ENCODE assay signal across 23 cellular contexts in the genomic region with DNA sequence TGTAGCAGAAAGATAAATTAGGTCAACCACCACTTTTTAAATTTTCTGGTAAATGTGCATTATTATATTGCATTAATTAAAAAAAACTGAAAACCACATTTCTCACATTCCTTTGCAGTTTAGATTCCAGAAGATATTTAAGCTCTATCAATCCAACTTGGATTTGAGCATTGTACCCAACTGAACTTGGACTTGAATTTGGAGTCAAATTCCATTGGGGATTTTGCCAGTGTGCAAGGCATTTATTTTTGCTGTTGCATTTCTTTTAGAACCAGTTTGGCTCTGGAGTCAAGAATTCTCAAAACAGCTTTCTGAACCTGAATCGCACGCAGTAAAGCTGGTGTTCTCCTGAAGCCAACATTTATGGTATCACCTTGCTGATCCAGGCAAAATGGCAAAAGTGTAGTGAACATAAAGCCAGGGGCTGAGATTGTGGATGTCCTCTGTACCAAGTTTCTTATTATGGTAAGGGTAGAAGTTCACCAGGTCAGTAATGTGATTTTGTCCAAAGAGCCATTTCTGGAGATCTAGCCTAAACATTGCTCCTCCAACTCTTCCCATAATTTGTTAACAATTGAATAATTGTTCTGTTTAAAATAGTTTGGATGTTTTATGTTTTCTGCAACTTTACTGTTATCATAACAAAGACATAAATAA.
DNase-seq lines count a peak whose midpoint lies in the region; ATAC-seq and TF ChIP-seq lines count a peak whose summit lies in the region.
"Had no signal": no experiment of that assay in that cellular context is flagged by ENCODE, and none has a peak within 500 bp of the region (broad histone marks: within the 10 kb centered on the region; RNA-seq: fewer than 3 reads in every experiment).

No MANE protein-coding gene starts in this region.

- H3K4me1 Mint-ChIP-seq in H9: peaks cover 6% of the 10 kb centered on the region in 2 experiments
- H3K4me1 Mint-ChIP-seq: CD14-positive monocyte; CD4-positive, alpha-beta memory T cell; CD4-positive, CD25-positive, alpha-beta regulatory T cell; CD8-positive, alpha-beta memory T cell had no signal

- H2BK5ac ChIP-seq in H9 (ENCODE audit: insufficient read length, low read length): no peak overlapping the region

- H3K4me3 Mint-ChIP-seq in H9: no peak overlapping the region
- H3K4me3 Mint-ChIP-seq: CD14-positive monocyte; CD4-positive, alpha-beta memory T cell; CD4-positive, CD25-positive, alpha-beta regulatory T cell; CD8-positive, alpha-beta memory T cell had no signal

- H3K4ac ChIP-seq in H9 (ENCODE audit: low read depth, low read length): no peak overlapping the region

- H3K4me3 ChIP-seq in retinal pigment epithelial cell (ENCODE audit: low read length) (no peak overlapping the region), right atrium auricular region (no peak overlapping the region)
- H3K4me3 ChIP-seq: BLaER1, GM12878 had no signal

- no peaks in the 10 kb centered on the region for H4K20me1 ChIP-seq in H9 (ENCODE audit: control insufficient read depth, insufficient read depth, insufficient read length)
- H4K20me1 ChIP-seq: BLaER1 had no signal

- H3K27ac ChIP-seq in H9 (ENCODE audit: insufficient read length, low read depth, low read length) (no peak overlapping the region), right atrium auricular region (no peak overlapping the region)
- H3K27ac ChIP-seq: BLaER1 had no signal

- no peaks in the 10 kb centered on the region for H3K27me3 Mint-ChIP-seq in H9 (ENCODE audit: low read depth)
- H3K27me3 Mint-ChIP-seq: CD4-positive, alpha-beta memory T cell; CD4-positive, CD25-positive, alpha-beta regulatory T cell; CD8-positive, alpha-beta memory T cell had no signal

- H3K18ac ChIP-seq in H9 (ENCODE audit: insufficient read length, low read depth, low read length): no peak overlapping the region

- H3K9me3 ChIP-seq in H9 (ENCODE audit: control insufficient read depth, low read depth, low read length) (no peaks in the 10 kb centered on the region), right atrium auricular region (no peaks in the 10 kb centered on the region)
- H3K9me3 ChIP-seq: BE2C, BLaER1 had no signal

- WGBS in H9 (ENCODE audit: extremely low coverage, insufficient read length, low lambda C conversion rate): no CpG with 5 or more reads among the region's 2 CpGs

- H3K27ac Mint-ChIP-seq in H9: no peak overlapping the region
- no peak overlapping the region for H3K27ac Mint-ChIP-seq in activated naive CD4-positive, alpha-beta T cell treated with anti-CD3 and anti-CD28 coated beads, Interleukin-2, amount 50 U/mL, for 72 hours
- H3K27ac Mint-ChIP-seq: CD14-positive monocyte; CD4-positive, alpha-beta memory T cell; CD4-positive, CD25-positive, alpha-beta regulatory T cell; CD8-positive, alpha-beta memory T cell had no signal

- DNase-seq in H9 (no peak), left lobe of liver (ENCODE audit: low spot score) (no peak), retinal pigment epithelial cell (ENCODE audit: low read depth) (peak; percentile 54), right atrium auricular region (ENCODE audit: low spot score) (no peak)
- DNase-seq in activated naive CD4-positive, alpha-beta T cell treated with anti-CD3 and anti-CD28 coated beads, Interleukin-2, amount 50 U/mL, for 72 hours (ENCODE audit: low spot score in 2 of 2): no peak
- DNase-seq: 8988T; ACHN; BE2C; C1 segment of cervical spinal cord; CD4-positive, alpha-beta memory T cell; CD4-positive, CD25-positive, alpha-beta regulatory T cell; CD8-positive, alpha-beta memory T cell; COR-L47; DMS 273 treated with DMSO at 0.1 percent for 48 hours; DMS153; DMS53; DMS79; DND-41; EL; GDM1 had no signal

- no peak overlapping the region for H3K4me2 ChIP-seq in H9 (ENCODE audit: insufficient read depth, insufficient read length, low read length)
- H3K4me2 ChIP-seq: BLaER1 had no signal

- H3T11ph ChIP-seq in H9 (ENCODE audit: low read length): no peak overlapping the region

- no peak overlapping the region for H2BK120ac ChIP-seq in H9 (ENCODE audit: low read depth, low read length, poor library complexity, severe bottlenecking)

- peak; percentile 76 for ATAC-seq in left lobe of liver
- no peak for ATAC-seq in activated naive CD4-positive, alpha-beta T cell treated with anti-CD3 and anti-CD28 coated beads, Interleukin-2, amount 50 U/mL, for 72 hours
- ATAC-seq: GM12878 had no signal

- H3K4me1 ChIP-seq in H9 (ENCODE audit: insufficient read depth, low read length): no peaks in the 10 kb centered on the region
- H3K4me1 ChIP-seq in right atrium auricular region: no peaks in the 10 kb centered on the region
- H3K4me1 ChIP-seq: BE2C, BLaER1 had no signal

- no peaks in the 10 kb centered on the region for H3K36me3 ChIP-seq in right atrium auricular region
- H3K36me3 ChIP-seq: BE2C, BLaER1 had no signal

- H3K27me3 ChIP-seq in H9 (ENCODE audit: insufficient read depth, low read length): no peaks in the 10 kb centered on the region
- H3K27me3 ChIP-seq in right atrium auricular region: no peaks in the 10 kb centered on the region
- H3K27me3 ChIP-seq: BE2C, BLaER1 had no signal

- no peak overlapping the region for H3K56ac ChIP-seq in H9 (ENCODE audit: insufficient read length, low read depth, low read length)

- H2BK20ac ChIP-seq in H9 (ENCODE audit: low read depth, low read length, poor library complexity, severe bottlenecking): no peak overlapping the region

- no peaks in the 10 kb centered on the region for H3K9me3 Mint-ChIP-seq in H9
- peaks cover 5 to 9% of the 10 kb centered on the region in 2 donors for H3K9me3 Mint-ChIP-seq in activated naive CD4-positive, alpha-beta T cell treated with anti-CD3 and anti-CD28 coated beads, Interleukin-2, amount 50 U/mL, for 72 hours

- H3K36me3 Mint-ChIP-seq in H9 (ENCODE audit: insufficient read depth in 1 of 3, low read depth in 3 of 3): no peaks in the 10 kb centered on the region
- no peaks in the 10 kb centered on the region for H3K36me3 Mint-ChIP-seq in activated naive CD4-positive, alpha-beta T cell treated with anti-CD3 and anti-CD28 coated beads, Interleukin-2, amount 50 U/mL, for 72 hours
- H3K36me3 Mint-ChIP-seq: CD14-positive monocyte; CD4-positive, alpha-beta memory T cell; CD4-positive, CD25-positive, alpha-beta regulatory T cell; CD8-positive, alpha-beta memory T cell had no signal

- no peak overlapping the region for H3K14ac ChIP-seq in H9 (ENCODE audit: insufficient read depth, low read length)

- H4K5ac ChIP-seq in H9 (ENCODE audit: insufficient read length, low read depth, low read length): no peak overlapping the region

- H3K23ac ChIP-seq in H9 (ENCODE audit: insufficient read length, low read depth, low read length): no peak overlapping the region

- no peak overlapping the region for H2AFZ ChIP-seq in H9 (ENCODE audit: low read length)

- H3K9ac ChIP-seq in H9 (ENCODE audit: extremely low read depth, insufficient read length, low read length): no peak overlapping the region
- H3K9ac ChIP-seq: BLaER1 had no signal

- no peaks in the 10 kb centered on the region for H3K79me1 ChIP-seq in H9 (ENCODE audit: insufficient read depth, low read depth, low read length, poor library complexity, severe bottlenecking)

- TF ChIP-seq CTCF in H9 (conservative IDR thresholded peaks at IDR 0.05) (no peak), retinal pigment epithelial cell (conservative IDR thresholded peaks at IDR 0.05; ENCODE audit: low read depth, low read length) (no peak), right atrium auricular region (IDR thresholded peaks at IDR 0.05) (no peak)

- H3K79me2 ChIP-seq in H9 (ENCODE audit: insufficient read depth, low read length): no peaks in the 10 kb centered on the region

- H3K23me2 ChIP-seq in H9 (ENCODE audit: insufficient read length, low read depth, low read length, poor library complexity, severe bottlenecking): no peaks in the 10 kb centered on the region

- no peak overlapping the region for H4K91ac ChIP-seq in H9 (ENCODE audit: insufficient read length, low read depth, low read length)

- peak overlapping the region; percentile 88 for H4K8ac ChIP-seq in H9 (replicated peaks; ENCODE audit: insufficient read length, low read depth, low read length)

- H2AK5ac ChIP-seq in H9 (ENCODE audit: insufficient read length, low read length): no peak overlapping the region

- no peak overlapping the region for H2BK15ac ChIP-seq in H9 (ENCODE audit: low read depth, low read length)

- no peak overlapping the region for H2BK12ac ChIP-seq in H9 (ENCODE audit: insufficient read length, low read depth, low read length)
